In genomic region chr19:7373862-7374261, GRCh38 we compare ENCODE assay signal across 14 cellular contexts.
DNase-seq lines count a peak whose midpoint lies in the region; ATAC-seq and TF ChIP-seq lines count a peak whose summit lies in the region.
"Had no signal": no experiment of that assay in that cellular context is flagged by ENCODE, and none has a peak within 500 bp of the region (broad histone marks: within the 10 kb centered on the region; RNA-seq: fewer than 3 reads in every experiment).

No MANE protein-coding gene starts in this region.

- CTCF ChIA-PET in HEK293T (lab: Yijun Ruan, JAX), result no interaction called here

- POLR2A ChIA-PET in HEK293T (lab: Yijun Ruan, JAX), result interaction anchor here (1.2 kb wide), 1 partner anchor 20 kb away, joined by 3 read pairs; no protein-coding TSS in a partner anchor

- DNase-seq in EH (ENCODE audit: low read depth) (peak; percentile 29), HEK293T (ENCODE audit: extremely low spot score) (no peak), islet precursor cell (peak; percentile 78), NCI-H1048 (lab: John Stamatoyannopoulos, UW) (no peak), NOMO-1 (lab: John Stamatoyannopoulos, UW; ENCODE audit: unreplicated experiment in 2 of 2) (no peak)
- DNase-seq: activated T-cell treated with anti-CD3 and anti-CD28 coated beads, Interleukin-2, amount 50 U/mL, for 72 hours; colonic mucosa; glutamatergic neuron; NCI-H1417 treated with DMSO at 0.1 percent for 48 hours; NCI-H345; ovary had no signal

- ATAC-seq in SK-N-SH treated with all-trans-retinoic acid at 6 μM for 48 hours (peak; percentile 39; the same call in 2 of the 3 replicates), HG02678 (IDR thresholded peaks at IDR 0.05; ENCODE audit: unreplicated experiment) (no peak)
- ATAC-seq: activated T-cell treated with anti-CD3 and anti-CD28 coated beads, Interleukin-2, amount 50 U/mL, for 72 hours; GM23338 had no signal

TF ChIP-seq in HEK293T, 16 proteins besides CTCF, POLR2A, EP300 and RAD21:
- peak; percentile 91 for TF ChIP-seq PKNOX1 (IDR thresholded peaks at IDR 0.05)
- TF ChIP-seq FOXM1 (IDR thresholded peaks at IDR 0.05; ENCODE audit: borderline replicate concordance), result no peak

TF ChIP-seq in SK-N-SH treated with all-trans-retinoic acid at 6 μM for 48 hours, 23 proteins besides CTCF, POLR2A, EP300 and RAD21:
- no peak for TF ChIP-seq TSHZ2 (CRISPR knock-in tag; IDR thresholded peaks at IDR 0.05)
- no peak for TF ChIP-seq ARNTL (CRISPR knock-in tag; IDR thresholded peaks at IDR 0.05; ENCODE audit: borderline replicate concordance, low read depth)
- no peak for TF ChIP-seq ZNF565 (CRISPR knock-in tag; conservative IDR thresholded peaks at IDR 0.05; ENCODE audit: low read depth)
- no peak for TF ChIP-seq TCF4 (CRISPR knock-in tag; IDR thresholded peaks at IDR 0.05; ENCODE audit: borderline replicate concordance)
- no peak for TF ChIP-seq GLIS3 (CRISPR knock-in tag; IDR thresholded peaks at IDR 0.05)
- TF ChIP-seq ZNF70 (CRISPR knock-in tag; IDR thresholded peaks at IDR 0.05), result no peak
- no peak for TF ChIP-seq ZFP3 (CRISPR knock-in tag; IDR thresholded peaks at IDR 0.05)
- no peak for TF ChIP-seq TOX (CRISPR knock-in tag; IDR thresholded peaks at IDR 0.05; ENCODE audit: borderline replicate concordance)
- no peak for TF ChIP-seq ZFP30 (CRISPR knock-in tag; IDR thresholded peaks at IDR 0.05)
- no peak for TF ChIP-seq ZC3H10 (CRISPR knock-in tag; IDR thresholded peaks at IDR 0.05)
- no peak for TF ChIP-seq OSR1 (CRISPR knock-in tag; IDR thresholded peaks at IDR 0.05)
- TF ChIP-seq ISL1 (CRISPR knock-in tag; IDR thresholded peaks at IDR 0.05), result no peak
- TF ChIP-seq CSRNP3 (CRISPR knock-in tag; IDR thresholded peaks at IDR 0.05), result no peak
- no peak for TF ChIP-seq ESRRG (CRISPR knock-in tag; IDR thresholded peaks at IDR 0.05)

Comparison
In these comparisons a context has a peak if more than half of its experiments do, and no peak if none do; other contexts are left out.
1. DNase-seq: peak in EH (single experiment) and islet precursor cell (single experiment); none in HEK293T (single experiment), NCI-H1048 (single experiment) and NOMO-1 (0 of 2).